29 cellular contexts compared by ENCODE assay signal in genomic region chr11:106072804-106073203, GRCh38.
"Had no signal": no experiment of that assay in that cellular context is flagged by ENCODE, and none has a peak within 500 bp of the region (broad histone marks: within the 10 kb centered on the region; RNA-seq: fewer than 3 reads in every experiment).

No MANE protein-coding gene starts in this region.

- H3K27ac ChIP-seq: ascending aorta, cardiac muscle cell, PC-9 had no signal

- DNase-seq: activated CD4-positive, alpha-beta T cell treated with anti-CD3 and anti-CD28 coated beads, Interleukin-2, amount 10 ng/mL, durations not matched to agents 24 days and 14 days; activated CD4-positive, alpha-beta T cell treated with anti-CD3 and anti-CD28 coated beads, Interleukin-2, amount 50 U/mL, for 4 hours; activated CD8-positive, alpha-beta T cell treated with anti-CD3 and anti-CD28 coated beads for 36 hours; activated effector memory CD4-positive, alpha-beta T cell treated with anti-CD3 and anti-CD28 coated beads, Interleukin-2, amount 50 U/mL, for 16 hours; activated naive CD4-positive, alpha-beta T cell; activated naive CD4-positive, alpha-beta T cell treated with anti-CD3 and anti-CD28 coated beads, Interleukin-2, amount 50 U/mL, for 16 hours; activated naive CD8-positive, alpha-beta T cell treated with anti-CD3 and anti-CD28 coated beads for 36 hours; activated T-cell treated with anti-CD3 and anti-CD28 coated beads, Interleukin-2, amount 50 U/mL, for 1 hour; activated T-cell treated with anti-CD3 and anti-CD28 coated beads, Interleukin-2, amount 50 U/mL, for 72 hours; amniotic stem cell; Kasumi-1; KG1; MG63; NCI-H1048; NCI-H1105 treated with DMSO at 0.1 percent for 48 hours; NCI-H1436; NCI-H1694; NCI-H1930; NCI-H2171 treated with DMSO at 0.1 percent for 48 hours; NCI-H2227 treated with DMSO at 0.1 percent for 48 hours; NCI-H446; NCI-H524; NCI-H69; NK-92 treated with Interleukin-12 subunit alpha and Interleukin-12 subunit beta, amount 100 ng/mL, for 24 hours; PC-9; Right ventricle myocardium superior; T1000 had no signal
